ENCODE assay signal across 17 cellular contexts in genomic region chr3:44932986-44933944, GRCh38. TPM values are rescaled to one million over a fixed set of nuclear protein-coding genes. Genes with fewer than 3 reads are reported as not detected.
"Had no signal": no experiment of that assay in that cellular context is flagged by ENCODE, and none has a peak within 500 bp of the region (broad histone marks: within the 10 kb centered on the region; RNA-seq: fewer than 3 reads in every experiment).

No MANE protein-coding gene starts in this region.

- DNase-seq: activated B cell treated with CpG ODN at 0.5 μM for 24 hours; activated CD4-positive, alpha-beta T cell treated with anti-CD3 and anti-CD28 coated beads, Interleukin-2, amount 50 U/mL, for 1 hour; activated gamma-delta T cell; activated naive CD8-positive, alpha-beta T cell treated with anti-CD3 and anti-CD28 coated beads for 36 hours; activated T-cell treated with anti-CD3 and anti-CD28 coated beads, Interleukin-2, amount 50 U/mL, for 1 hour; aorta; glutamatergic neuron; midbrain; right cardiac atrium had no signal

- H3K27me3 Mint-ChIP-seq: activated B cell treated with CpG ODN at 0.5 μM for 24 hours; activated naive CD8-positive, alpha-beta T cell treated with anti-CD3 and anti-CD28 coated beads for 36 hours; progenitor cell of endocrine pancreas; type B pancreatic cell had no signal

- H3K36me3 ChIP-seq: breast epithelium had no signal

- H3K4me1 Mint-ChIP-seq: activated B cell treated with CpG ODN at 0.5 μM for 24 hours; activated naive CD8-positive, alpha-beta T cell treated with anti-CD3 and anti-CD28 coated beads for 36 hours had no signal

- H3K4me1 ChIP-seq: breast epithelium, esophagus muscularis mucosa had no signal

- H3K9me3 ChIP-seq: breast epithelium, esophagus muscularis mucosa had no signal

- H3K27ac ChIP-seq: breast epithelium, esophagus muscularis mucosa had no signal

- H3K4me3 ChIP-seq: breast epithelium, esophagus muscularis mucosa, smooth muscle cell had no signal

- H3K27ac Mint-ChIP-seq: activated B cell treated with CpG ODN at 0.5 μM for 24 hours; activated naive CD8-positive, alpha-beta T cell treated with anti-CD3 and anti-CD28 coated beads for 36 hours; T-helper 1 cell treated with Interleukin-12 subunit alpha and Interleukin-12 subunit beta and Interleukin-4 antibody, amounts not matched to agents 30 μg/mL and 1 μg/mL, for 36 hours; type B pancreatic cell had no signal

- ATAC-seq: right cardiac atrium had no signal

- H3K4me3 Mint-ChIP-seq: activated B cell treated with CpG ODN at 0.5 μM for 24 hours; activated naive CD8-positive, alpha-beta T cell treated with anti-CD3 and anti-CD28 coated beads for 36 hours; T-helper 1 cell treated with Interleukin-12 subunit alpha and Interleukin-12 subunit beta and Interleukin-4 antibody, amounts not matched to agents 30 μg/mL and 1 μg/mL, for 36 hours; type B pancreatic cell had no signal

- H3K27me3 ChIP-seq: breast epithelium, esophagus muscularis mucosa had no signal

- H3K9me3 Mint-ChIP-seq: activated B cell treated with CpG ODN at 0.5 μM for 24 hours; activated naive CD8-positive, alpha-beta T cell treated with anti-CD3 and anti-CD28 coated beads for 36 hours; T-helper 1 cell treated with Interleukin-12 subunit alpha and Interleukin-12 subunit beta and Interleukin-4 antibody, amounts not matched to agents 30 μg/mL and 1 μg/mL, for 36 hours; type B pancreatic cell had no signal

RNA-seq across cellular contexts. Expression of gene TGM4, which starts 58.9 kb away (rescaled TPM):
- total RNA-seq: activated B cell treated with CpG ODN at 0.5 μM for 24 hours; activated naive CD8-positive, alpha-beta T cell treated with anti-CD3 and anti-CD28 coated beads for 36 hours; aorta; cerebellum; esophagus muscularis mucosa; fibroblast of villous mesenchyme; progenitor cell of endocrine pancreas; right cardiac atrium; smooth muscle cell had no signal
